In genomic region chr12:105261010-105261409, GRCh38 we compare ENCODE assay signal across 23 cellular contexts.
"Had no signal": no experiment of that assay in that cellular context is flagged by ENCODE, and none has a peak within 500 bp of the region (broad histone marks: within the 10 kb centered on the region; RNA-seq: fewer than 3 reads in every experiment).

No MANE protein-coding gene starts in this region.

- H3K27ac ChIP-seq: colonic mucosa, dorsolateral prefrontal cortex, parathyroid adenoma, thyroid gland had no signal

- H3K9me3 ChIP-seq: colonic mucosa, thyroid gland had no signal

- H3K27me3 ChIP-seq: colonic mucosa, thyroid gland had no signal

- FAIRE-seq: astrocyte, endothelial cell of umbilical vein, frontal cortex had no signal

- DNase-seq: activated B cell treated with CpG ODN at 0.5 μM for 24 hours; activated CD4-positive, alpha-beta T cell treated with anti-CD3 and anti-CD28 coated beads for 4 hours; activated CD4-positive, alpha-beta T cell treated with anti-CD3 and anti-CD28 coated beads, Interleukin-2, amount 50 U/mL, for 48 hours; activated naive CD4-positive, alpha-beta T cell treated with Interleukin-2 at 50 U/mL for 16 hours; activated naive CD8-positive, alpha-beta T cell treated with anti-CD3 and anti-CD28 coated beads for 36 hours; activated T-cell treated with anti-CD3 and anti-CD28 coated beads, Interleukin-2, amount 50 U/mL, for 48 hours; colonic mucosa; dorsolateral prefrontal cortex; effector memory CD8-positive, alpha-beta T cell; hypothalamus; left ventricle myocardium superior; mesenchymal stem cell; nephron progenitor cell; nucleus accumbens; right cardiac atrium; stimulated activated CD4-positive, alpha-beta T cell treated with anti-CD3 and anti-CD28 coated beads, Interleukin-4, amount 100 ng/mL, for 24 hours; stimulated activated naive CD8-positive, alpha-beta T cell treated with anti-CD3 and anti-CD28 coated beads, Interleukin-15, Interleukin-2, amounts not matched to agents 100 U/mL and 50 U/mL, for 24 hours; thyroid gland had no signal

- H3K79me2 ChIP-seq: parathyroid adenoma had no signal

- ATAC-seq: effector memory CD8-positive, alpha-beta T cell; esophagus mucosa; left ventricle myocardium superior; right cardiac atrium; stimulated activated naive CD8-positive, alpha-beta T cell treated with anti-CD3 and anti-CD28 coated beads, Interleukin-15, Interleukin-2, amounts not matched to agents 100 U/mL and 50 U/mL, for 24 hours had no signal

- H3K4me1 ChIP-seq: colonic mucosa, parathyroid adenoma, thyroid gland had no signal

- H3K4me3 ChIP-seq: colonic mucosa, dorsolateral prefrontal cortex, thyroid gland had no signal

- H3K36me3 ChIP-seq: colonic mucosa, thyroid gland had no signal
